In genomic region chr13:44874176-44874575, GRCh38 we compare ENCODE assay signal across 22 cellular contexts.
"Had no signal": no experiment of that assay in that cellular context is flagged by ENCODE, and none has a peak within 500 bp of the region (broad histone marks: within the 10 kb centered on the region; RNA-seq: fewer than 3 reads in every experiment).

No MANE protein-coding gene starts in this region.

- ATAC-seq: PC-3, T-helper 17 cell, WTC11 had no signal

- H3K27me3 Mint-ChIP-seq: activated naive CD8-positive, alpha-beta T cell had no signal

- DNase-seq: activated CD4-positive, alpha-beta memory T cell treated with anti-CD3 and anti-CD28 coated beads for 36 hours; activated CD4-positive, alpha-beta T cell treated with anti-CD3 and anti-CD28 coated beads for 48 hours; activated CD4-positive, CD25-positive, alpha-beta regulatory T cell treated with anti-CD3 and anti-CD28 coated beads, Interleukin-2, amount 50 U/mL, for 72 hours; activated CD8-positive, alpha-beta memory T cell treated with anti-CD3 and anti-CD28 coated beads for 24 hours; activated effector memory CD4-positive, alpha-beta T cell treated with anti-CD3 and anti-CD28 coated beads, Interleukin-2, amount 50 U/mL, for 16 hours; activated naive CD4-positive, alpha-beta T cell treated with Interleukin-2 at 50 U/mL for 16 hours; activated T-cell treated with anti-CD3 and anti-CD28 coated beads, Interleukin-2, amount 50 U/mL, for 4 hours; amygdala; Kasumi-1; KBM-7; NCI-H1105 treated with DMSO at 0.1 percent for 48 hours; NCI-H1436 treated with DMSO at 0.1 percent for 48 hours; NCI-H187; NCI-H2081; NCI-H446; NCI-H524; PC-3; SHP77 treated with DMSO at 0.1 percent for 48 hours; T-helper 17 cell; T-helper 9 cell had no signal

- H3K27ac Mint-ChIP-seq: activated CD4-positive, alpha-beta memory T cell treated with anti-CD3 and anti-CD28 coated beads for 36 hours; activated naive CD8-positive, alpha-beta T cell; WTC11 had no signal

- H3K4me3 Mint-ChIP-seq: activated CD4-positive, alpha-beta memory T cell treated with anti-CD3 and anti-CD28 coated beads for 36 hours; activated naive CD8-positive, alpha-beta T cell; activated T-cell treated with anti-CD3 and anti-CD28 coated beads, Interleukin-2, amount 50 U/mL, for 4 hours; T-helper 17 cell; WTC11 had no signal

- H3K36me3 Mint-ChIP-seq: activated naive CD8-positive, alpha-beta T cell had no signal

- H3K4me1 Mint-ChIP-seq: T-helper 17 cell, WTC11 had no signal
